In genomic region chr12:10613334-10614055, GRCh38 we compare ENCODE assay signal across 8 cellular contexts. TPM values are rescaled to one million over a fixed set of nuclear protein-coding genes. Genes with fewer than 3 reads are reported as not detected.
A peak's percentile ranks its signal among the peaks of the same experiment; 100 is the strongest.
DNase-seq lines count a peak whose midpoint lies in the region; ATAC-seq and TF ChIP-seq lines count a peak whose summit lies in the region.

Gene MAGOHB (minus strand): TSS chr12:10613609. CDS start chr12:10613532, 77 bp downstream.

- peaks cover 14% of the 10 kb centered on the region for H3K36me3 Mint-ChIP-seq in activated naive CD8-positive, alpha-beta T cell

- CTCF ChIA-PET in GM10248 (lab: Yijun Ruan, JAX): no interaction called here

- H3K4me3 ChIP-seq in testis: peak within 1 kb of the TSS; percentile 71 to 78

- no peaks in the 10 kb centered on the region for H3K36me3 ChIP-seq in testis (ENCODE audit: low read depth, missing control alignments)

- no peak for TF ChIP-seq CTCF in GM10248 (IDR thresholded peaks at IDR 0.05; ENCODE audit: control extremely low read depth, extremely low read depth, low read depth, missing control alignments)
- no peak for TF ChIP-seq CTCF in omental fat pad (IDR thresholded peaks at IDR 0.05)
- TF ChIP-seq CTCF in testis (IDR thresholded peaks at IDR 0.05): peak in 2 of 3 experiments; percentile 13 to 25

- peak within 1 kb of the TSS; percentile 99 for H3K4me3 Mint-ChIP-seq in activated naive CD8-positive, alpha-beta T cell

- H3K9me3 ChIP-seq in testis: no peaks in the 10 kb centered on the region

- POLR2A ChIA-PET in GM10248 (lab: Yijun Ruan, JAX): no interaction called here

- H3K4me1 Mint-ChIP-seq in activated naive CD8-positive, alpha-beta T cell (ENCODE audit: low read depth): peaks cover 46% of the 10 kb centered on the region

- 0% methylated on average over 45 to 46 of the region's 46 CpGs for WGBS in testis, 2 donors

- H3K27ac Mint-ChIP-seq in activated naive CD8-positive, alpha-beta T cell: peak within 1 kb of the TSS; percentile 99

- peaks cover 7% of the 10 kb centered on the region for H3K4me1 ChIP-seq in testis

- H3K9me3 Mint-ChIP-seq in activated naive CD8-positive, alpha-beta T cell (ENCODE audit: low read depth): no peaks in the 10 kb centered on the region

- ATAC-seq in HG02623 (IDR thresholded peaks at IDR 0.05; ENCODE audit: unreplicated experiment): peak; percentile 96
- peak; percentile 97 for ATAC-seq in omental fat pad (ENCODE audit: low FRiP score)

- no peaks in the 10 kb centered on the region for H3K27me3 ChIP-seq in testis

- intact Hi-C loops in testis (cut with DNase I; ENCODE audit: low total_unique reads): loop anchor here (10.0 kb wide), 1 partner anchor 111 kb away; the partner anchor contains the start of gene YBX3

- DNase-seq in GM10248 (ENCODE audit: extremely low spot score) (peak; percentile 91), NCI-H1105 (lab: John Stamatoyannopoulos, UW) (peak; percentile 96), SKM-1 treated with dmso at 0.1 percent for 144 hours (lab: John Stamatoyannopoulos, UW; ENCODE audit: unreplicated experiment) (peak; percentile 72), glomerular visceral epithelial cell (ENCODE audit: extremely low spot score) (peak; percentile 95), omental fat pad (ENCODE audit: low spot score) (peak; percentile 98), testis (peak; percentile 97)

- TF ChIP-seq POLR2A in testis (IDR thresholded peaks at IDR 0.05): peak; percentile 25

- H3K27ac ChIP-seq in testis: peak within 1 kb of the TSS; percentile 80 to 83

- no peaks in the 10 kb centered on the region for H3K27me3 Mint-ChIP-seq in activated naive CD8-positive, alpha-beta T cell

RNA-seq across cellular contexts. Expression of gene MAGOHB, which starts in this region (rescaled TPM):
- total RNA-seq in omental fat pad (10 to 100 TPM in 1 of 4 donors, 1 to 10 TPM in 3; 4.9 to 12.6 (median 7.6) TPM), testis (10 to 100 TPM; 16.1 to 16.7 TPM)
- 20.5 TPM for polyA plus RNA-seq in testis (ENCODE audit: insufficient read depth, low read depth, low replicate concordance)

Comparison
In these comparisons a context has a peak if more than half of its experiments do, and no peak if none do; other contexts are left out.
1. Peak in every context shown above with its lines: DNase-seq, ATAC-seq, H3K4me3 ChIP-seq and H3K27ac ChIP-seq.
2. CTCF ChIP-seq: peak in testis (2 of 3); none in GM10248 (single experiment) and omental fat pad (0 of 3).